8 cellular contexts compared by ENCODE assay signal in genomic region chr6:14211596-14211961, GRCh38.
DNase-seq lines count a peak whose midpoint lies in the region; ATAC-seq and TF ChIP-seq lines count a peak whose summit lies in the region.

No MANE protein-coding gene starts in this region.

- no peaks in the 10 kb centered on the region for H3K27me3 Mint-ChIP-seq in activated CD8-positive, alpha-beta T cell treated with anti-CD3 and anti-CD28 coated beads, Interleukin-2, amount 10 ng/mL, durations not matched to agents 7 days and 5 days (ENCODE audit: low read depth)
- peaks cover 13% of the 10 kb centered on the region for H3K27me3 Mint-ChIP-seq in neural crest cell (ENCODE audit: low read depth)

- peak; percentile 25 for ATAC-seq in activated CD8-positive, alpha-beta T cell treated with anti-CD3 and anti-CD28 coated beads, Interleukin-2, amount 10 ng/mL, durations not matched to agents 7 days and 5 days
- ATAC-seq in GM18858 (IDR thresholded peaks at IDR 0.05; ENCODE audit: unreplicated experiment): no peak

- H3K36me3 Mint-ChIP-seq in activated CD8-positive, alpha-beta T cell treated with anti-CD3 and anti-CD28 coated beads, Interleukin-2, amount 10 ng/mL, durations not matched to agents 7 days and 5 days (ENCODE audit: low read depth): peaks cover 2% of the 10 kb centered on the region
- H3K36me3 Mint-ChIP-seq in neural crest cell (ENCODE audit: low read depth): no peaks in the 10 kb centered on the region

- peak overlapping the region; percentile 80 for H3K4me3 Mint-ChIP-seq in activated CD8-positive, alpha-beta T cell treated with anti-CD3 and anti-CD28 coated beads, Interleukin-2, amount 10 ng/mL, durations not matched to agents 7 days and 5 days
- peak overlapping the region; percentile 87 for H3K4me3 Mint-ChIP-seq in neural crest cell

- CTCF ChIA-PET in activated CD8-positive, alpha-beta T cell treated with anti-CD3 and anti-CD28 coated beads, Interleukin-2, amount 10 ng/mL, durations not matched to agents 7 days and 5 days (lab: Charles Lee): interaction anchor here (0.6 to 3.9 kb wide), 25 partner anchors 12 to 1270 kb away, joined by 3 to 19 read pairs (median 3); no protein-coding TSS in a partner anchor

- H3K4me3 ChIP-seq in fibroblast of the aortic adventitia (ENCODE audit: low read depth, low read length): peak overlapping the region; percentile 73

- peak; percentile 52 for DNase-seq in SKM-1 treated with dmso at 0.1 percent for 144 hours (lab: John Stamatoyannopoulos, UW; ENCODE audit: unreplicated experiment)
- no peak for DNase-seq in SKM-1 (lab: John Stamatoyannopoulos, UW; ENCODE audit: unreplicated experiment)
- DNase-seq in HuH-7 (ENCODE audit: low spot score): peak; percentile 28
- peak; percentile 40 for DNase-seq in activated CD8-positive, alpha-beta T cell treated with anti-CD3 and anti-CD28 coated beads, Interleukin-2, amount 10 ng/mL, durations not matched to agents 7 days and 5 days
- DNase-seq in fibroblast of the aortic adventitia (ENCODE audit: low read depth): peak; percentile 44
- DNase-seq in neural crest cell (ENCODE audit: low read depth, low spot score): no peak
- no peak for DNase-seq in KBM-7

- POLR2A ChIA-PET in activated CD8-positive, alpha-beta T cell treated with anti-CD3 and anti-CD28 coated beads, Interleukin-2, amount 10 ng/mL, durations not matched to agents 7 days and 5 days (lab: Charles Lee): interaction anchor here (0.6 kb wide), 1 partner anchor 450 kb away, joined by 3 read pairs; no protein-coding TSS in a partner anchor

- H3K27ac Mint-ChIP-seq in activated CD8-positive, alpha-beta T cell treated with anti-CD3 and anti-CD28 coated beads, Interleukin-2, amount 10 ng/mL, durations not matched to agents 7 days and 5 days: peak overlapping the region; percentile 85
- H3K27ac Mint-ChIP-seq in neural crest cell (ENCODE audit: unreplicated experiment): no peak overlapping the region

- in situ Hi-C loops in KBM-7 (cut with MboI; ENCODE audit: low pct_unique_long_range_greater_than_20kb, low sequenced_read_pairs): no loop called here

- no peaks in the 10 kb centered on the region for H3K9me3 Mint-ChIP-seq in activated CD8-positive, alpha-beta T cell treated with anti-CD3 and anti-CD28 coated beads, Interleukin-2, amount 10 ng/mL, durations not matched to agents 7 days and 5 days (ENCODE audit: insufficient read depth)
- H3K9me3 Mint-ChIP-seq in neural crest cell: no peaks in the 10 kb centered on the region

- peaks cover 19% of the 10 kb centered on the region for H3K4me1 Mint-ChIP-seq in activated CD8-positive, alpha-beta T cell treated with anti-CD3 and anti-CD28 coated beads, Interleukin-2, amount 10 ng/mL, durations not matched to agents 7 days and 5 days (ENCODE audit: low read depth)
- peaks cover 23% of the 10 kb centered on the region for H3K4me1 Mint-ChIP-seq in neural crest cell

- TF ChIP-seq CTCF in fibroblast of the aortic adventitia (IDR thresholded peaks at IDR 0.05; ENCODE audit: insufficient read depth, low read length) (no peak), neural crest cell (conservative IDR thresholded peaks at IDR 0.05) (no peak)

Comparison
In these comparisons a context has a peak if more than half of its experiments do, and no peak if none do; other contexts are left out.
1. DNase-seq: peak in SKM-1 treated with dmso at 0.1 percent for 144 hours (single experiment), HuH-7 (single experiment), activated CD8-positive, alpha-beta T cell treated with anti-CD3 and anti-CD28 coated beads, Interleukin-2, amount 10 ng/mL, durations not matched to agents 7 days and 5 days (single experiment) and fibroblast of the aortic adventitia (single experiment); none in SKM-1 (single experiment), neural crest cell (single experiment) and KBM-7 (single experiment).